In the genomic region with DNA sequence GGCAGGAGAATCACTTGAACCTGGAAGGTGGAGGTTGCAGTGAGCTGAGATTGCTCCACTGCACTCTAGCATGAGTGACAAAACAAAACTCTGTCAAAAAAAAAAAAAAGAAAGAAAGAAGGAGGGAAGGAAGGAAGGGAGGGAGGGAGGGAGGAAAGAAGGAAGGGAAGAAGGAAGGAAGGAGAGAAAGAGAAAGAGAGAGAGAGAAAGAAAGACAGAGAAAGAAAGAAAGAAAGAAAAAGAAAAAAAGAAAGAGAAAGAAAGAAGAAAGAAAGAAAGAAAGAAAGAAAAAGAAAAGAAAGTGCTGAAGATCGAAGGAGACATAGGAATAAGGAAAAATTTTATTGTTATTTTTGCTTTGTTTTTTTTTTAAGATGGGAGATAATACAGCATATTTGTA, we compare ENCODE assay signal across 28 cellular contexts.
"Had no signal": no experiment of that assay in that cellular context is flagged by ENCODE, and none has a peak within 500 bp of the region (broad histone marks: within the 10 kb centered on the region; RNA-seq: fewer than 3 reads in every experiment).

No MANE protein-coding gene starts in this region.

- H3K4me2 ChIP-seq: hepatocyte had no signal

- H3K4me3 ChIP-seq: colonic mucosa, coronary artery, dorsolateral prefrontal cortex, esophagus muscularis mucosa, esophagus squamous epithelium, gastrocnemius medialis, gastroesophageal sphincter, heart left ventricle, heart right ventricle, hepatocyte had no signal

- ATAC-seq: effector memory CD8-positive, alpha-beta T cell; esophagus mucosa; foreskin keratinocyte; gastrocnemius medialis; gastroesophageal sphincter; heart left ventricle; heart right ventricle had no signal

- H2AFZ ChIP-seq: hepatocyte had no signal

- H3K27ac ChIP-seq: colonic mucosa, coronary artery, dorsolateral prefrontal cortex, epithelial cell of prostate, esophagus muscularis mucosa, esophagus squamous epithelium, foreskin keratinocyte, gastrocnemius medialis, gastroesophageal sphincter, heart left ventricle, heart right ventricle, hepatocyte had no signal

- H3K9me3 ChIP-seq: colonic mucosa, esophagus muscularis mucosa, esophagus squamous epithelium, gastrocnemius medialis, gastroesophageal sphincter, heart left ventricle, heart right ventricle had no signal

- H3K36me3 ChIP-seq: colonic mucosa, esophagus muscularis mucosa, esophagus squamous epithelium, gastrocnemius medialis, gastroesophageal sphincter, heart left ventricle, heart right ventricle had no signal

- H3K9me3 Mint-ChIP-seq: endodermal cell had no signal

- H3K4me3 Mint-ChIP-seq: dendritic cell treated with granulocyte-macrophage colony-stimulating factor and Interleukin-4, amounts not matched to agents 40 ng/mL and 50 ng/mL, for 4 days; effector memory CD8-positive, alpha-beta T cell; endodermal cell had no signal

- H3K27me3 Mint-ChIP-seq: dendritic cell treated with granulocyte-macrophage colony-stimulating factor and Interleukin-4, amounts not matched to agents 40 ng/mL and 50 ng/mL, for 4 days; effector memory CD8-positive, alpha-beta T cell had no signal

- H3K27me3 ChIP-seq: colonic mucosa, dorsolateral prefrontal cortex, esophagus muscularis mucosa, esophagus squamous epithelium, foreskin keratinocyte, gastrocnemius medialis, gastroesophageal sphincter, heart left ventricle, heart right ventricle, hepatocyte had no signal

- H3K27ac Mint-ChIP-seq: dendritic cell treated with granulocyte-macrophage colony-stimulating factor and Interleukin-4, amounts not matched to agents 40 ng/mL and 50 ng/mL, for 4 days; effector memory CD8-positive, alpha-beta T cell; endodermal cell had no signal

- H3K4me1 ChIP-seq: colonic mucosa, esophagus muscularis mucosa, esophagus squamous epithelium, foreskin keratinocyte, gastrocnemius medialis, gastroesophageal sphincter, heart left ventricle, heart right ventricle had no signal

- FAIRE-seq: endometrium, endothelial cell of umbilical vein had no signal

- H3K79me2 ChIP-seq: hepatocyte had no signal

- DNase-seq: colonic mucosa; cortex of kidney; dermis blood vessel endothelial cell; dorsolateral prefrontal cortex; effector CD4-positive, alpha-beta T cell; effector CD8-positive, alpha-beta T cell; effector memory CD4-positive, alpha-beta T cell; effector memory CD8-positive, alpha-beta T cell; endodermal cell; erythroblast; esophagus squamous epithelium; foreskin fibroblast; foreskin keratinocyte; foreskin melanocyte; gastrocnemius medialis; glutamatergic neuron; head of caudate nucleus; heart left ventricle; heart right ventricle had no signal
